Comparison of ENCODE assay signal across 1 cellular context in the genomic region with DNA sequence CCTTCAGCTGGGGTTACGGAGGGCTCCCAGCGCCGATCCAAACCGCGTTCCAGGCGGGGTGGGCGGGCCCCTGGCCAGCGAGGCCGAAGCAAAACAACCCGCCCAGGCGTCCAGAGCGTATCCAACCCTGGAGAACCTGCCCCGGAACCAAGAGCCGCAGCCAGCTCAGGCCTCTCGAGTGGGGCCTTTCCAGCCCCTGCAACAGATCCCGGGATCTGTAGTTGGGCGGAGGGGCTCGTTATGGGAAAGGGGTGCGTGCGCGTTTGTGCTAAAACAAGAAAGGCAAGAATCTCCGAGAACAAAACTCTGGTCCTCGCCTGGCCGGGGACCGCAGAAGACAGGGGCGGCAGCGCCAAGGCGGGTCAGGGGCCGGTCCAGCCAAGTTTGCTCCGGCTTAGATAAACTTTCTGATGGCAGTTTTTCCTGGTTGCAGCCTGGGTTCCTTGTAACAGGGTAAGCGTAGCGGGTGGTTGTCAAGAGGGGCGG.
TF ChIP-seq lines count a peak whose summit lies in the region.

No MANE protein-coding gene starts in this region.

TF ChIP-seq in WTC11, 78 proteins besides CTCF, POLR2A, EP300 and RAD21 (continued from another document):
- peak; percentile 45; the same call in 1 of the 2 replicates for TF ChIP-seq GABPB1 (CRISPR knock-in tag; IDR thresholded peaks at IDR 0.05)
- no peak for TF ChIP-seq SMAD4 (CRISPR knock-in tag; IDR thresholded peaks at IDR 0.05)
- TF ChIP-seq, protein P1, sequence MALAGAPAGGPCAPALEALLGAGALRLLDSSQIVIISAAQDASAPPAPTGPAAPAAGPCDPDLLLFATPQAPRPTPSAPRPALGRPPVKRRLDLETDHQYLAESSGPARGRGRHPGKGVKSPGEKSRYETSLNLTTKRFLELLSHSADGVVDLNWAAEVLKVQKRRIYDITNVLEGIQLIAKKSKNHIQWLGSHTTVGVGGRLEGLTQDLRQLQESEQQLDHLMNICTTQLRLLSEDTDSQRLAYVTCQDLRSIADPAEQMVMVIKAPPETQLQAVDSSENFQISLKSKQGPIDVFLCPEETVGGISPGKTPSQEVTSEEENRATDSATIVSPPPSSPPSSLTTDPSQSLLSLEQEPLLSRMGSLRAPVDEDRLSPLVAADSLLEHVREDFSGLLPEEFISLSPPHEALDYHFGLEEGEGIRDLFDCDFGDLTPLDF (CRISPR knock-in tag; IDR thresholded peaks at IDR 0.05), result no peak
- TF ChIP-seq, protein P2, sequence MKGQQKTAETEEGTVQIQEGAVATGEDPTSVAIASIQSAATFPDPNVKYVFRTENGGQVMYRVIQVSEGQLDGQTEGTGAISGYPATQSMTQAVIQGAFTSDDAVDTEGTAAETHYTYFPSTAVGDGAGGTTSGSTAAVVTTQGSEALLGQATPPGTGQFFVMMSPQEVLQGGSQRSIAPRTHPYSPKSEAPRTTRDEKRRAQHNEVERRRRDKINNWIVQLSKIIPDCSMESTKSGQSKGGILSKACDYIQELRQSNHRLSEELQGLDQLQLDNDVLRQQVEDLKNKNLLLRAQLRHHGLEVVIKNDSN (CRISPR knock-in tag; IDR thresholded peaks at IDR 0.05), result 0 out of 2 replicates have a peak, but pooled peaks have one; percentile 47
- TF ChIP-seq FOXK1 (CRISPR knock-in tag; IDR thresholded peaks at IDR 0.05), result no peak; the same call in 1 of the 2 replicates
- 0 out of 2 replicates have a peak, but pooled peaks have one; percentile 30 for TF ChIP-seq TEAD1 (CRISPR knock-in tag; IDR thresholded peaks at IDR 0.05)
- TF ChIP-seq ZNF396 (CRISPR knock-in tag; IDR thresholded peaks at IDR 0.05; ENCODE audit: borderline replicate concordance), result no peak
- TF ChIP-seq ZNF263 (CRISPR knock-in tag; IDR thresholded peaks at IDR 0.05; ENCODE audit: low read depth), result no peak
- TF ChIP-seq, protein P3, sequence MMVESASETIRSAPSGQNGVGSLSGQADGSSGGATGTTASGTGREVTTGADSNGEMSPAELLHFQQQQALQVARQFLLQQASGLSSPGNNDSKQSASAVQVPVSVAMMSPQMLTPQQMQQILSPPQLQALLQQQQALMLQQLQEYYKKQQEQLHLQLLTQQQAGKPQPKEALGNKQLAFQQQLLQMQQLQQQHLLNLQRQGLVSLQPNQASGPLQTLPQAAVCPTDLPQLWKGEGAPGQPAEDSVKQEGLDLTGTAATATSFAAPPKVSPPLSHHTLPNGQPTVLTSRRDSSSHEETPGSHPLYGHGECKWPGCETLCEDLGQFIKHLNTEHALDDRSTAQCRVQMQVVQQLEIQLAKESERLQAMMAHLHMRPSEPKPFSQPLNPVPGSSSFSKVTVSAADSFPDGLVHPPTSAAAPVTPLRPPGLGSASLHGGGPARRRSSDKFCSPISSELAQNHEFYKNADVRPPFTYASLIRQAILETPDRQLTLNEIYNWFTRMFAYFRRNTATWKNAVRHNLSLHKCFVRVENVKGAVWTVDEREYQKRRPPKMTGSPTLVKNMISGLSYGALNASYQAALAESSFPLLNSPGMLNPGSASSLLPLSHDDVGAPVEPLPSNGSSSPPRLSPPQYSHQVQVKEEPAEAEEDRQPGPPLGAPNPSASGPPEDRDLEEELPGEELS (CRISPR knock-in tag; IDR thresholded peaks at IDR 0.05), result no peak
- TF ChIP-seq, protein P4, sequence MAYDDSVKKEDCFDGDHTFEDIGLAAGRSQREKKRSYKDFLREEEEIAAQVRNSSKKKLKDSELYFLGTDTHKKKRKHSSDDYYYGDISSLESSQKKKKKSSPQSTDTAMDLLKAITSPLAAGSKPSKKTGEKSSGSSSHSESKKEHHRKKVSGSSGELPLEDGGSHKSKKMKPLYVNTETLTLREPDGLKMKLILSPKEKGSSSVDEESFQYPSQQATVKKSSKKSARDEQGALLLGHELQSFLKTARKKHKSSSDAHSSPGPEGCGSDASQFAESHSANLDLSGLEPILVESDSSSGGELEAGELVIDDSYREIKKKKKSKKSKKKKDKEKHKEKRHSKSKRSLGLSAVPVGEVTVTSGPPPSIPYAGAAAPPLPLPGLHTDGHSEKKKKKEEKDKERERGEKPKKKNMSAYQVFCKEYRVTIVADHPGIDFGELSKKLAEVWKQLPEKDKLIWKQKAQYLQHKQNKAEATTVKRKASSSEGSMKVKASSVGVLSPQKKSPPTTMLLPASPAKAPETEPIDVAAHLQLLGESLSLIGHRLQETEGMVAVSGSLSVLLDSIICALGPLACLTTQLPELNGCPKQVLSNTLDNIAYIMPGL (CRISPR knock-in tag; IDR thresholded peaks at IDR 0.05), result peak; percentile 3; the same call in 1 of the 2 replicates
TF ChIP-seq in WTC11: peak in this region for 8.
